In genomic region chr20:44572551-44573500, GRCh38 we compare ENCODE assay signal across 9 cellular contexts. TPM values are rescaled to one million over a fixed set of nuclear protein-coding genes. Genes with fewer than 3 reads are reported as not detected.
DNase-seq lines count a peak whose midpoint lies in the region; ATAC-seq and TF ChIP-seq lines count a peak whose summit lies in the region.
"Had no signal": no experiment of that assay in that cellular context is flagged by ENCODE, and none has a peak within 500 bp of the region (broad histone marks: within the 10 kb centered on the region; RNA-seq: fewer than 3 reads in every experiment).

No MANE protein-coding gene starts in this region.

- H2AFZ ChIP-seq in PC-9: no peak overlapping the region
- H2AFZ ChIP-seq in neuronal stem cell (ENCODE audit: low read length): no peak overlapping the region

- WGBS in neuronal stem cell (ENCODE audit: extremely low coverage in 2 of 2, insufficient read length in 2 of 2, insufficient replicate concordance in 1 of 2), 2 donors: no CpG with 5 or more reads among the region's 6 CpGs

- H3K27ac ChIP-seq in PC-9 (peak overlapping the region; percentile 87), neuronal stem cell (replicated peaks; ENCODE audit: low read length) (no peak overlapping the region)

- H3K27ac Mint-ChIP-seq in activated CD8-positive, alpha-beta memory T cell treated with anti-CD3 and anti-CD28 coated beads, Interleukin-2, amount 10 ng/mL, durations not matched to agents 7 days and 5 days: no peak overlapping the region

- H3K27me3 Mint-ChIP-seq in activated CD8-positive, alpha-beta memory T cell treated with anti-CD3 and anti-CD28 coated beads, Interleukin-2, amount 10 ng/mL, durations not matched to agents 7 days and 5 days: no peaks in the 10 kb centered on the region

- H3K4me3 ChIP-seq in AG10803 (ENCODE audit: low read length): peak overlapping the region; percentile 35
- peak overlapping the region; percentile 3; the same call in 1 of the 2 replicates for H3K4me3 ChIP-seq in PC-9
- no peak overlapping the region for H3K4me3 ChIP-seq in neuronal stem cell (ENCODE audit: low read length in 2 of 2)
- H3K4me3 ChIP-seq: GM12878 had no signal

- H3K18ac ChIP-seq in neuronal stem cell (ENCODE audit: low read length): peak overlapping the region; percentile 59

- H4K8ac ChIP-seq in neuronal stem cell (ENCODE audit: low read depth, low read length): no peak overlapping the region

- TF ChIP-seq POLR2A in erythroblast (IDR thresholded peaks at IDR 0.05; ENCODE audit: low read length): no peak

- no peak overlapping the region for H2BK12ac ChIP-seq in neuronal stem cell (ENCODE audit: low read length)

- H4K91ac ChIP-seq in neuronal stem cell (ENCODE audit: low read depth, low read length, poor library complexity): no peak overlapping the region

- ATAC-seq in GM21381 (IDR thresholded peaks at IDR 0.05; ENCODE audit: unreplicated experiment): no peak
- no peak for ATAC-seq in activated CD8-positive, alpha-beta memory T cell treated with anti-CD3 and anti-CD28 coated beads, Interleukin-2, amount 10 ng/mL, durations not matched to agents 7 days and 5 days
- ATAC-seq in GM21786 (IDR thresholded peaks at IDR 0.05; ENCODE audit: unreplicated experiment): no peak
- ATAC-seq: GM12878 had no signal

- H3K9me3 Mint-ChIP-seq in activated CD8-positive, alpha-beta memory T cell treated with anti-CD3 and anti-CD28 coated beads, Interleukin-2, amount 10 ng/mL, durations not matched to agents 7 days and 5 days (ENCODE audit: low read depth): no peaks in the 10 kb centered on the region

- H3K4ac ChIP-seq in neuronal stem cell (ENCODE audit: low read length): no peak overlapping the region

- H3K36me3 Mint-ChIP-seq in activated CD8-positive, alpha-beta memory T cell treated with anti-CD3 and anti-CD28 coated beads, Interleukin-2, amount 10 ng/mL, durations not matched to agents 7 days and 5 days: no peaks in the 10 kb centered on the region

- no peak overlapping the region for H3K23ac ChIP-seq in neuronal stem cell (ENCODE audit: low read depth, low read length, poor library complexity)

- no peak overlapping the region for H3K9ac ChIP-seq in neuronal stem cell (ENCODE audit: low read depth, low read length, poor library complexity)

- no peaks in the 10 kb centered on the region for H4K20me1 ChIP-seq in PC-9 (ENCODE audit: insufficient read depth)

- POLR2A ChIA-PET in PC-9 (lab: Charles Lee; ENCODE audit: unreplicated experiment): interaction anchor here (0.6 kb wide), 2 partner anchors 20 to 456 kb away, joined by 3 to 6 read pairs; no protein-coding TSS in a partner anchor

- H3K36me3 ChIP-seq in PC-9 (ENCODE audit: low read depth) (no peaks in the 10 kb centered on the region), neuronal stem cell (replicated peaks in 1 of 2; ENCODE audit: control insufficient read depth in 2 of 2, insufficient read depth in 2 of 2, low read length in 2 of 2) (no peaks in the 10 kb centered on the region)

- intact Hi-C loops in PC-9 (cut with micrococcal nuclease; ENCODE audit: unreplicated experiment): loop anchor here (5.0 kb wide), 1 partner anchor 41 kb away; no protein-coding TSS in a partner anchor

- no peak overlapping the region for H3K14ac ChIP-seq in neuronal stem cell (ENCODE audit: low read length)

- H3K4me2 ChIP-seq in PC-9: peak overlapping the region; percentile 57
- no peak overlapping the region for H3K4me2 ChIP-seq in neuronal stem cell (ENCODE audit: insufficient read depth, low read length, poor library complexity, severe bottlenecking)

- CTCF ChIA-PET in PC-9 (lab: Charles Lee): interaction anchor here (0.5 kb wide), 1 partner anchor 439 kb away, joined by 4 read pairs; no protein-coding TSS in a partner anchor
- CTCF ChIA-PET in activated CD8-positive, alpha-beta memory T cell treated with anti-CD3 and anti-CD28 coated beads, Interleukin-2, amount 10 ng/mL, durations not matched to agents 7 days and 5 days (lab: Charles Lee): no interaction called here

- H3K4me3 Mint-ChIP-seq in activated CD8-positive, alpha-beta memory T cell treated with anti-CD3 and anti-CD28 coated beads, Interleukin-2, amount 10 ng/mL, durations not matched to agents 7 days and 5 days: no peak overlapping the region

- H3F3A ChIP-seq in PC-9 (ENCODE audit: insufficient read depth, low read depth): peaks cover 45% of the 10 kb centered on the region

- TF ChIP-seq CTCF in AG10803 (conservative IDR thresholded peaks at IDR 0.05; ENCODE audit: low read length) (no peak), PC-9 (conservative IDR thresholded peaks at IDR 0.05) (no peak)

- no peaks in the 10 kb centered on the region for H3K79me2 ChIP-seq in PC-9 (ENCODE audit: low read depth)

- H3K27me3 ChIP-seq in PC-9 (ENCODE audit: insufficient read depth, low read depth): no peaks in the 10 kb centered on the region
- no peaks in the 10 kb centered on the region for H3K27me3 ChIP-seq in neuronal stem cell (ENCODE audit: control insufficient read depth in 3 of 3, insufficient read depth in 3 of 3, low read depth in 1 of 3, low read length in 3 of 3)

- no TSS peak for BruUV-seq in PC-9 (replicated peaks; lab: Mats Ljungman, UMichigan)

- H3K9me3 ChIP-seq in PC-9 (ENCODE audit: insufficient read depth, low read depth) (peaks cover 5% of the 10 kb centered on the region), neuronal stem cell (replicated peaks in 1 of 2; ENCODE audit: control insufficient read depth in 2 of 2, insufficient read depth in 1 of 2, low read depth in 1 of 2, low read length in 2 of 2) (no peaks in the 10 kb centered on the region)

- no peak overlapping the region for H2BK120ac ChIP-seq in neuronal stem cell (ENCODE audit: low read depth, low read length)

- H3K79me1 ChIP-seq in neuronal stem cell (ENCODE audit: low read depth, low read length): no peaks in the 10 kb centered on the region

- H3K9me2 ChIP-seq in PC-9 (ENCODE audit: insufficient read depth): no peaks in the 10 kb centered on the region

- no peak overlapping the region for H2AK5ac ChIP-seq in neuronal stem cell (ENCODE audit: low read depth, low read length)

- no peak overlapping the region for H2BK5ac ChIP-seq in neuronal stem cell (ENCODE audit: low read length)

- no peak overlapping the region for H2BK15ac ChIP-seq in neuronal stem cell (ENCODE audit: low read length)

- DNase-seq in AG10803 (ENCODE audit: low read depth) (peak; percentile 92), PC-9 (peak; percentile 55 to 97), fibroblast of gingiva (ENCODE audit: low read depth) (peak; percentile 90), neuronal stem cell (ENCODE audit: low spot score) (no peak), erythroblast (lab: John Stamatoyannopoulos, UW) (no peak)
- DNase-seq in activated CD8-positive, alpha-beta memory T cell treated with anti-CD3 and anti-CD28 coated beads, Interleukin-2, amount 10 ng/mL, durations not matched to agents 7 days and 5 days: no peak

- H3K4me1 Mint-ChIP-seq in activated CD8-positive, alpha-beta memory T cell treated with anti-CD3 and anti-CD28 coated beads, Interleukin-2, amount 10 ng/mL, durations not matched to agents 7 days and 5 days: peaks cover 20% of the 10 kb centered on the region

- H3K4me1 ChIP-seq in PC-9 (replicated peaks; ENCODE audit: insufficient read depth): peaks cover 42% of the 10 kb centered on the region
- H3K4me1 ChIP-seq in neuronal stem cell (ENCODE audit: control insufficient read depth in 2 of 2, insufficient read depth in 1 of 2, low read depth in 1 of 2, low read length in 2 of 2): peaks cover 3 to 10% of the 10 kb centered on the region in 2 donors

RNA-seq across cellular contexts. Expression of gene PKIG, which starts 9.6 kb away (rescaled TPM):
- total RNA-seq in PC-9 (2021): 41.9 and 50.1 TPM in 2 replicates
- 77.0 TPM for polyA plus RNA-seq in neuronal stem cell (2013, experiment 1 of 2)
- polyA plus RNA-seq in neuronal stem cell (2013, experiment 2 of 2): 79.1 TPM
- total RNA-seq in activated CD8-positive, alpha-beta memory T cell treated with anti-CD3 and anti-CD28 coated beads, Interleukin-2, amount 10 ng/mL, durations not matched to agents 7 days and 5 days: 1 to 10 TPM; 1.1 to 1.6 TPM

RNA-seq across cellular contexts. Expression of gene SERINC3, which starts 51.0 kb away (rescaled TPM):
- total RNA-seq in PC-9 (2021): 76.0 and 110 TPM in 2 replicates
- polyA plus RNA-seq in neuronal stem cell (2013, experiment 1 of 2): 30.6 TPM
- polyA plus RNA-seq in neuronal stem cell (2013, experiment 2 of 2): 30.8 TPM
- 10 to 100 TPM; 50.1 to 64.6 TPM for total RNA-seq in activated CD8-positive, alpha-beta memory T cell treated with anti-CD3 and anti-CD28 coated beads, Interleukin-2, amount 10 ng/mL, durations not matched to agents 7 days and 5 days

Comparison
In these comparisons a context has a peak if more than half of its experiments do, and no peak if none do; other contexts are left out.
1. DNase-seq: peak in AG10803 (single experiment), PC-9 (2 of 2) and fibroblast of gingiva (single experiment); none in neuronal stem cell (single experiment), activated CD8-positive, alpha-beta memory T cell treated with anti-CD3 and anti-CD28 coated beads, Interleukin-2, amount 10 ng/mL, durations not matched to agents 7 days and 5 days (single experiment) and erythroblast (0 of 2).
2. H3K4me3 ChIP-seq: peak in AG10803 (single experiment) and PC-9 (single experiment); none in neuronal stem cell (0 of 2).
3. RNA of gene PKIG, which starts 9.6 kb away (total RNA-seq): 41.9 to 50.1 TPM in PC-9; 1.1 to 1.6 TPM in activated CD8-positive, alpha-beta memory T cell treated with anti-CD3 and anti-CD28 coated beads, Interleukin-2, amount 10 ng/mL, durations not matched to agents 7 days and 5 days; every median in the first group is over 10 times any median in the second.